In the genomic region with DNA sequence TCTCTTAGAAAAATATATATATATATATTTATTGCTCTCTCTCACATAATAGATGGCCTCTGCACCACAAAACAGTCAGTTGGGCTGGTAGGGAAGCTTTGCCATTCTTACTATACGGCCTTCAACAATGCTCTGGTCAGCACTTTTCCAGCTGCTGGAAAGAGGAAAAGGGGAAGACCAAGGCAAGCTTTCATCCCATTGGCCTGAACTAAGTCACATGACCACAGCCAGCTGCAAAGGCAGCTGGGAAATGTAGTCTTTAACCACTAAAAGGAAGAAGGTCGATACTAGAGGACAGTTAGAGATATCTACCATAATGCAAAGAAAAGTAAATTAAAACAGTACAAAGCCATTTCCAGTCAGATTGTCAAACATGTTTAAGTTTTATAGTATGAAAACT, we compare ENCODE assay signal across 8 cellular contexts. TPM values are rescaled to one million over a fixed set of nuclear protein-coding genes. Genes with fewer than 3 reads are reported as not detected.
DNase-seq lines count a peak whose midpoint lies in the region; ATAC-seq, FAIRE-seq and TF ChIP-seq lines count a peak whose summit lies in the region.
"Had no signal": no experiment of that assay in that cellular context is flagged by ENCODE, and none has a peak within 500 bp of the region (broad histone marks: within the 10 kb centered on the region; RNA-seq: fewer than 3 reads in every experiment).

No MANE protein-coding gene starts in this region.

- peak; percentile 98 for ATAC-seq in K562
- peak; percentile 44; the same call in 2 of the 3 replicates for ATAC-seq in HepG2
- ATAC-seq in GM18870 (IDR thresholded peaks at IDR 0.05; ENCODE audit: unreplicated experiment) = no peak

- H3K9ac ChIP-seq in K562 (ENCODE audit: insufficient read depth in 1 of 2, low read depth in 2 of 2, low read length in 2 of 2) (no peak overlapping the region), HepG2 (ENCODE audit: insufficient read depth, low read depth, low read length) (no peak overlapping the region)

- FAIRE-seq in K562 (lab: Jason Lieb, UNC) (peak; percentile 94), HepG2 (lab: Jason Lieb, UNC) (peak; percentile 78)
- FAIRE-seq: colon had no signal

- H3K36me3 ChIP-seq in K562 (ENCODE audit: control insufficient read depth, insufficient read depth, low read length) = no peaks in the 10 kb centered on the region
- no peaks in the 10 kb centered on the region for H3K36me3 ChIP-seq in HepG2 (replicated peaks in 1 of 2; ENCODE audit: control insufficient read depth in 1 of 2, insufficient read depth in 2 of 2, low read length in 2 of 2)
- no peaks in the 10 kb centered on the region for H3K36me3 ChIP-seq in stomach

- POLR2A ChIA-PET in K562 (lab: Yijun Ruan, JAX) = no interaction called here
- POLR2A ChIA-PET in HepG2 (lab: Yijun Ruan, JAX) = no interaction called here

- DNase-seq in GM13977 (ENCODE audit: low spot score) = peak; percentile 47
- DNase-seq in NCI-H2029 (lab: John Stamatoyannopoulos, UW) = peak; percentile 36
- DNase-seq in K562 (ENCODE audit: extremely low read depth in 1 of 4, low spot score in 3 of 4) = peak; percentile 67 to 91 (median 88)
- DNase-seq in HepG2 (ENCODE audit: low spot score) = peak; percentile 44
- no peak for DNase-seq in stomach
- no peak for DNase-seq in NCI-H524 treated with DMSO at 0.1 percent for 48 hours (lab: John Stamatoyannopoulos, UW)

- TF ChIP-seq EP300 in K562 (IDR thresholded peaks at IDR 0.05; ENCODE audit: low read length) (no peak), HepG2 (IDR thresholded peaks at IDR 0.05; ENCODE audit: low read depth in 2 of 2, low read length in 2 of 2) (no peak), HepG2 (CRISPR knock-in tag; IDR thresholded peaks at IDR 0.05; ENCODE audit: borderline replicate concordance) (no peak), stomach (IDR thresholded peaks at IDR 0.05) (no peak)

- CTCF ChIA-PET in K562 (lab: Yijun Ruan, JAX; ENCODE audit: low intra/inter-chr PET ratio) (no interaction called here), HepG2 (lab: Yijun Ruan, JAX; ENCODE audit: low intra/inter-chr PET ratio, low total read pairs) (no interaction called here)

- intact Hi-C loops in K562 (cut with micrococcal nuclease) (loop anchor here (2.0 kb wide), 1 partner anchor 15 kb away; no protein-coding TSS in a partner anchor), HepG2 (cut with micrococcal nuclease; ENCODE audit: unreplicated experiment) (no loop called here), stomach (cut with DNase I; ENCODE audit: low total_unique reads) (no loop called here)

- WGBS in K562 (ENCODE audit: insufficient coverage, low coverage, missing lambda C conversion rate) = 3% methylated on average over 2 of the region's 2 CpGs
- WGBS in HepG2 (ENCODE audit: low lambda C conversion rate) = 6% methylated on average over 2 of the region's 2 CpGs
- 52 to 66% (median 60%) methylated on average over 2 of the region's 2 CpGs for WGBS in stomach, 5 donors

- no peak for TF ChIP-seq POLR2A in K562 (conservative IDR thresholded peaks at IDR 0.05)
- no peak for TF ChIP-seq POLR2A in HepG2 (IDR thresholded peaks at IDR 0.05; ENCODE audit: insufficient read depth in 1 of 2, low read depth in 2 of 2, low read length in 2 of 2)
- no peak for TF ChIP-seq POLR2A in stomach (IDR thresholded peaks at IDR 0.05)

- H3K9me3 ChIP-seq in K562 (replicated peaks; ENCODE audit: control insufficient read depth, insufficient read depth, low read depth, low read length) (no peaks in the 10 kb centered on the region), HepG2 (ENCODE audit: low read length) (no peaks in the 10 kb centered on the region), stomach (no peaks in the 10 kb centered on the region)

- H4K20me1 ChIP-seq in K562 (replicated peaks; ENCODE audit: control insufficient read depth, insufficient read depth, low read length) = no peaks in the 10 kb centered on the region
- no peaks in the 10 kb centered on the region for H4K20me1 ChIP-seq in HepG2 (ENCODE audit: insufficient read depth, low read length)

- H3K4me1 ChIP-seq in K562 (replicated peaks in 1 of 2; ENCODE audit: control insufficient read depth in 2 of 2, insufficient read depth in 2 of 2, low read length in 2 of 2) = no peaks in the 10 kb centered on the region
- no peaks in the 10 kb centered on the region for H3K4me1 ChIP-seq in HepG2 (ENCODE audit: insufficient read depth, low read length)
- H3K4me1 ChIP-seq in stomach = no peaks in the 10 kb centered on the region

- H3K27ac ChIP-seq in K562 (ENCODE audit: extremely low read depth, low read depth, low read length) (no peak overlapping the region), HepG2 (ENCODE audit: extremely low read length, insufficient read depth, low read length) (no peak overlapping the region), stomach (no peak overlapping the region)

- in situ Hi-C loops in GM13977 (cut with MboI; ENCODE audit: low pct_unique_long_range_greater_than_20kb, low sequenced_read_pairs, unreplicated experiment) = no loop called here
- in situ Hi-C loops in K562 (cut with MboI) = no loop called here
- in situ Hi-C loops in HepG2 (cut with HindIII; ENCODE audit: extremely low pct_ligation_motif_present, low pct_unique_long_range_greater_than_20kb) = no loop called here

- H3K27me3 ChIP-seq in K562 (ENCODE audit: control insufficient read depth in 2 of 2, insufficient read depth in 2 of 2, low read length in 2 of 2) (no peaks in the 10 kb centered on the region; a peak in 1 of 5 replicates), HepG2 (ENCODE audit: control insufficient read depth in 1 of 2, insufficient read depth in 2 of 2, low read length in 2 of 2) (no peaks in the 10 kb centered on the region), stomach (no peaks in the 10 kb centered on the region)

- H3K79me2 ChIP-seq in K562 (ENCODE audit: control insufficient read depth, insufficient read depth, low read length) (no peaks in the 10 kb centered on the region), HepG2 (ENCODE audit: insufficient read depth, low read length) (no peaks in the 10 kb centered on the region)

- H3K4me2 ChIP-seq in K562 (ENCODE audit: insufficient read depth, low read length) (no peak overlapping the region), HepG2 (ENCODE audit: low read depth, low read length) (no peak overlapping the region)

- no peak for TF ChIP-seq CTCF in GM13977 (IDR thresholded peaks at IDR 0.05; ENCODE audit: extremely low read depth, insufficient read depth, missing control alignments)
- no peak for TF ChIP-seq CTCF in K562 (IDR thresholded peaks at IDR 0.05 in 2 of 3, conservative IDR thresholded peaks at IDR 0.05 in 1 of 3; ENCODE audit: insufficient read depth in 2 of 3, low read depth in 1 of 3, low read length in 3 of 3)
- TF ChIP-seq CTCF in HepG2 (CRISPR knock-in tag; IDR thresholded peaks at IDR 0.05) = no peak
- TF ChIP-seq CTCF in stomach (IDR thresholded peaks at IDR 0.05) = no peak

- peak overlapping the region; percentile 14; the same call in 1 of the 2 replicates for H2AFZ ChIP-seq in K562 (ENCODE audit: low read depth, low read length)
- H2AFZ ChIP-seq in HepG2 (ENCODE audit: low read length) = no peak overlapping the region

- H3K9me1 ChIP-seq in K562 (ENCODE audit: control insufficient read depth, insufficient read depth, low read length) = no peaks in the 10 kb centered on the region

- H3K4me3 ChIP-seq in K562 (no peak overlapping the region), HepG2 (replicated peaks in 1 of 3; ENCODE audit: insufficient read depth in 1 of 3, low read depth in 2 of 3, low read length in 3 of 3) (no peak overlapping the region), stomach (no peak overlapping the region)

- TF ChIP-seq RAD21 in K562 (CRISPR knock-in tag; conservative IDR thresholded peaks at IDR 0.05 in 1 of 2, IDR thresholded peaks at IDR 0.05 in 1 of 2) (no peak), HepG2 (CRISPR knock-in tag; IDR thresholded peaks at IDR 0.05) (no peak)

- BruUV-seq in K562 (replicated peaks; lab: Mats Ljungman, UMichigan) = no TSS peak
- BruUV-seq in HepG2 (replicated peaks; lab: Mats Ljungman, UMichigan) = no TSS peak

RNA-seq across cellular contexts. Expression of gene MACROH2A2, which starts 58.4 kb away (rescaled TPM):
- not detected in 2 replicates for total RNA-seq in K562 (2011; cell fraction: chromatin; rRNA removed; ENCODE audit: low replicate concordance)
- not detected in 2 replicates for total RNA-seq in K562 (2011; cell fraction: nucleolus; rRNA removed)
- not detected in 2 replicates for total RNA-seq in K562 (2011; cell fraction: nucleoplasm; rRNA removed)
- total RNA-seq in K562 (2014; rRNA removed) = not detected in 2 replicates
- total RNA-seq in K562 (2014; rRNA removed; fragmentation: Illumina TruSeq; extraction: Trizol) = not detected in 2 replicates
- not detected in 2 replicates for total RNA-seq in K562 (2015; rRNA removed; fragmentation: Illumina TruSeq; extraction: Trizol)
- not detected in 2 replicates for total RNA-seq in K562 (2021)
- polyA plus RNA-seq in K562 (2011; rRNA removed) = not detected in 2 replicates
- not detected in 2 replicates for polyA plus RNA-seq in K562 (2011; cell fraction: cytosol; rRNA removed)
- polyA plus RNA-seq in K562 (2011; cell fraction: nucleus; rRNA removed) = not detected in 2 replicates
- polyA plus RNA-seq in K562 (2012) = 0.05 and 0.14 TPM in 2 replicates
- not detected in 2 replicates for polyA plus RNA-seq in K562 (2014; fragmentation: Illumina TruSeq; extraction: Trizol)
- polyA plus RNA-seq in K562 (2014; fragmentation: Nextera tagmentation; extraction: Ambion mirVana) = under 1 TPM in 1 of 2 experiments, not detected in 1; 0.07 TPM
- polyA plus RNA-seq in K562 (2014; rRNA removed) = 0.13 TPM in 1 of 2 replicates, not detected in the other
- polyA minus RNA-seq in K562 (2011; rRNA and poly(A)+ RNA removed) = not detected in 2 replicates
- not detected in 2 replicates for polyA minus RNA-seq in K562 (2011; cell fraction: cytosol; rRNA and poly(A)+ RNA removed)
- polyA minus RNA-seq in K562 (2011; cell fraction: nucleus; rRNA and poly(A)+ RNA removed) = not detected in 2 replicates
- total RNA-seq in HepG2 (2016; rRNA removed; fragmentation: Illumina TruSeq; extraction: Trizol) = 41.6 and 43.1 TPM in 2 replicates
- 10.1 and 10.7 TPM in 2 replicates for total RNA-seq in HepG2 (2016; cell fraction: cytosol; rRNA removed; fragmentation: Illumina TruSeq; extraction: Trizol; ENCODE audit: low read depth)
- 40.1 and 40.3 TPM in 2 replicates for total RNA-seq in HepG2 (2016; cell fraction: insoluble cytoplasmic fraction; rRNA removed; fragmentation: Illumina TruSeq; extraction: Trizol)
- 23.2 and 23.9 TPM in 2 replicates for total RNA-seq in HepG2 (2016; cell fraction: membrane; rRNA removed; fragmentation: Illumina TruSeq; extraction: Trizol)
- 21.5 and 26.3 TPM in 2 replicates for total RNA-seq in HepG2 (2016; cell fraction: nucleus; rRNA removed; fragmentation: Illumina TruSeq; extraction: Trizol)
- polyA plus RNA-seq in HepG2 (2011; rRNA removed) = 9.8 and 14.2 TPM in 2 replicates
- polyA plus RNA-seq in HepG2 (2011; cell fraction: cytosol; rRNA removed) = 17.6 and 17.9 TPM in 2 replicates
- 10.9 and 11.9 TPM in 2 replicates for polyA plus RNA-seq in HepG2 (2011; cell fraction: nucleus; rRNA removed)
- polyA plus RNA-seq in HepG2 (2012) = 26.3 and 27.5 TPM in 2 replicates
- 11.9 and 13.4 TPM in 2 replicates for polyA plus RNA-seq in HepG2 (2016; cell fraction: cytosol; fragmentation: Illumina TruSeq; extraction: Trizol; ENCODE audit: low read depth)
- polyA plus RNA-seq in HepG2 (2016; cell fraction: insoluble cytoplasmic fraction; fragmentation: Illumina TruSeq; extraction: Trizol; ENCODE audit: low read depth) = 49.3 and 50.9 TPM in 2 replicates
- polyA plus RNA-seq in HepG2 (2016; cell fraction: membrane; fragmentation: Illumina TruSeq; extraction: Trizol; ENCODE audit: low read depth) = 20.2 and 21.5 TPM in 2 replicates
- polyA plus RNA-seq in HepG2 (2016; cell fraction: nucleus; fragmentation: Illumina TruSeq; extraction: Trizol; ENCODE audit: insufficient read depth, low read depth) = 41.9 and 47.8 TPM in 2 replicates
- polyA minus RNA-seq in HepG2 (2011; rRNA and poly(A)+ RNA removed; ENCODE audit: low replicate concordance) = 9.1 TPM in 1 of 2 replicates, not detected in the other
- 13.5 and 13.7 TPM in 2 replicates for polyA minus RNA-seq in HepG2 (2011; cell fraction: cytosol; rRNA and poly(A)+ RNA removed)
- 7.6 and 10.2 TPM in 2 replicates for polyA minus RNA-seq in HepG2 (2011; cell fraction: nucleus; rRNA and poly(A)+ RNA removed)
- total RNA-seq in stomach = 10 to 100 TPM in 2 of 5 donors, 1 to 10 TPM in 3; 6.7 to 19.3 (median 9.8) TPM
- 10 to 100 TPM in 1 of 3 donors, 1 to 10 TPM in 2; 7.7 to 12.7 (median 9.8) TPM for polyA plus RNA-seq in stomach

Comparison
In these comparisons a context has a peak if more than half of its experiments do, and no peak if none do; other contexts are left out.
1. DNase-seq: peak in GM13977 (single experiment), NCI-H2029 (single experiment), K562 (4 of 4) and HepG2 (single experiment); none in stomach (single experiment) and NCI-H524 treated with DMSO at 0.1 percent for 48 hours (single experiment).
2. RNA of gene MACROH2A2, which starts 58.4 kb away (total RNA-seq): 10.1 to 43.1 TPM in HepG2 and 6.7 to 19.3 TPM in stomach; not detected in K562; every median in the first group is over 4 times any median in the second.